9 cellular contexts compared by ENCODE assay signal in the genomic region with DNA sequence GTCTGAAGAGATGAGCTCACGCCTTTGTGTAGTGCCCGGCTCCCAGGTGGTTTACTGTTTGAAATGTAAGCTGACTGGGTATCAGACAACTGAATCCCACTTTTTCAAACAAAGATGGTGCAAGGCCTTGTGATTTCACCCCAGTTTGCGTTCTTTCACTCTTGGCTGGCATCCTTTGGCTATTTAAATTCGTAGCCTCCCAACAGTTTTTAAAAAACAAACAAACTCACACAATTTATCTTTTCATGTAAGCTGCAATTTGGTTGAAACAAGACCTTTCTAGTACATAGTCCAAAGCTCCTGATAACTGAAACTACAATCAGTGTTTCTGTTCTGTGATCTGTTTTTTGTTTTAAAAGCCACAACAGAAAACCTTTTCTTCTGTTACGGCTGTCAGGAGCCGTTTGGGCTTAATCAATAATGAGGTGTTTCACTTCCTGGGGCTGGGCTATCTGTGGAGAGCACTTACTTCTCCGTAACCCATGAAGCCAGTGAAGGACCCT.
A peak's percentile ranks its signal among the peaks of the same experiment; 100 is the strongest.
DNase-seq lines count a peak whose midpoint lies in the region; ATAC-seq and TF ChIP-seq lines count a peak whose summit lies in the region.
"Had no signal": no experiment of that assay in that cellular context is flagged by ENCODE, and none has a peak within 500 bp of the region (broad histone marks: within the 10 kb centered on the region; RNA-seq: fewer than 3 reads in every experiment).

No MANE protein-coding gene starts in this region.

- H3K27me3 ChIP-seq in CD4-positive, alpha-beta memory T cell (ENCODE audit: insufficient read depth, low read length) = no peaks in the 10 kb centered on the region
- H3K27me3 ChIP-seq in muscle layer of duodenum (ENCODE audit: low read depth, low read length) (no peaks in the 10 kb centered on the region), neuronal stem cell (ENCODE audit: control insufficient read depth in 3 of 3, insufficient read depth in 3 of 3, low read depth in 1 of 3, low read length in 3 of 3) (no peaks in the 10 kb centered on the region)
- H3K27me3 ChIP-seq: right atrium auricular region had no signal

- peak overlapping the region; percentile 53 for H3K27ac ChIP-seq in CD4-positive, alpha-beta memory T cell (ENCODE audit: low read depth, low read length)
- H3K27ac ChIP-seq in muscle layer of duodenum (ENCODE audit: low read length) (peak overlapping the region; percentile 56), neuronal stem cell (replicated peaks; ENCODE audit: low read length) (no peak overlapping the region)

- peaks cover 5% of the 10 kb centered on the region for H3K79me1 ChIP-seq in neuronal stem cell (ENCODE audit: low read depth, low read length)

- peak overlapping the region; percentile 75 to 92 (median 88) for H3K4me3 Mint-ChIP-seq in CD4-positive, alpha-beta memory T cell
- peak overlapping the region; percentile 75 for H3K4me3 Mint-ChIP-seq in activated T-helper 2 cell treated with anti-CD3 and anti-CD28 coated beads, Interferon-gamma antibody, Interleukin-2, Interleukin-4, amounts not matched to agents 10 μg/mL and 5 μg/mL and 100 μg/mL, durations not matched to agents 14 hours and 24 hours and 36 hours (ENCODE audit: low read depth)

- H2BK120ac ChIP-seq in neuronal stem cell (ENCODE audit: low read depth, low read length) = no peak overlapping the region

- peaks cover 68 to 86% (median 76%) of the 10 kb centered on the region in 4 donors for H3K4me1 Mint-ChIP-seq in CD4-positive, alpha-beta memory T cell
- H3K4me1 Mint-ChIP-seq in activated T-helper 2 cell treated with anti-CD3 and anti-CD28 coated beads, Interferon-gamma antibody, Interleukin-2, Interleukin-4, amounts not matched to agents 10 μg/mL and 5 μg/mL and 100 μg/mL, durations not matched to agents 14 hours and 24 hours and 36 hours (ENCODE audit: low read depth) = peaks cover 69% of the 10 kb centered on the region

- H3K4ac ChIP-seq in neuronal stem cell (ENCODE audit: low read length) = no peak overlapping the region

- no CpG with 5 or more reads among the region's 7 CpGs for WGBS in neuronal stem cell (ENCODE audit: extremely low coverage in 2 of 2, insufficient read length in 2 of 2, insufficient replicate concordance in 1 of 2), 2 donors

- H3K9me3 Mint-ChIP-seq in CD4-positive, alpha-beta memory T cell = peaks cover 0 to 2% (median 0%) of the 10 kb centered on the region in 8 donors
- H3K9me3 Mint-ChIP-seq in activated T-helper 2 cell treated with anti-CD3 and anti-CD28 coated beads, Interferon-gamma antibody, Interleukin-2, Interleukin-4, amounts not matched to agents 10 μg/mL and 5 μg/mL and 100 μg/mL, durations not matched to agents 14 hours and 24 hours and 36 hours = no peaks in the 10 kb centered on the region

- H3K18ac ChIP-seq in neuronal stem cell (ENCODE audit: low read length) = no peak overlapping the region

- H3K23ac ChIP-seq in neuronal stem cell (ENCODE audit: low read depth, low read length, poor library complexity) = no peak overlapping the region

- POLR2A ChIA-PET in CD4-positive, alpha-beta memory T cell (lab: Charles Lee; ENCODE audit: partially characterized antibody) = interaction anchor here (0.9 to 6.0 kb wide), 19 partner anchors 10 to 302 kb away, joined by 3 to 90 read pairs (median 6); partner anchors contain the start of genes AP2S1, ARHGAP35 and CCDC9

- DNase-seq in CD4-positive, alpha-beta memory T cell = peak in 4 of 5 donors; percentile 17 to 32 (median 28)
- DNase-seq in activated T-helper 2 cell treated with anti-CD3 and anti-CD28 coated beads, Interferon-gamma antibody, Interleukin-2, Interleukin-4, amounts not matched to agents 10 μg/mL and 5 μg/mL and 100 μg/mL, durations not matched to agents 14 hours and 24 hours and 36 hours (ENCODE audit: low spot score) = no peak
- DNase-seq in neuronal stem cell (ENCODE audit: low spot score) (no peak), SKM-1 treated with dmso at 0.1 percent for 144 hours (lab: John Stamatoyannopoulos, UW; ENCODE audit: unreplicated experiment) (no peak), GM13976 (ENCODE audit: low spot score) (no peak), posterior cingulate gyrus (no peak)

- no peak overlapping the region for H3K4me2 ChIP-seq in neuronal stem cell (ENCODE audit: insufficient read depth, low read length, poor library complexity, severe bottlenecking)

- CTCF ChIA-PET in CD4-positive, alpha-beta memory T cell (lab: Charles Lee; ENCODE audit: partially characterized antibody) = interaction anchor here (0.6 to 7.7 kb wide), 16 partner anchors 8 to 174 kb away, joined by 3 to 50 read pairs (median 4); no protein-coding TSS in a partner anchor

- peak overlapping the region; percentile 91 to 96 (median 94) for H3K27ac Mint-ChIP-seq in CD4-positive, alpha-beta memory T cell
- H3K27ac Mint-ChIP-seq in activated T-helper 2 cell treated with anti-CD3 and anti-CD28 coated beads, Interferon-gamma antibody, Interleukin-2, Interleukin-4, amounts not matched to agents 10 μg/mL and 5 μg/mL and 100 μg/mL, durations not matched to agents 14 hours and 24 hours and 36 hours = peak overlapping the region; percentile 92

- H2BK15ac ChIP-seq in neuronal stem cell (ENCODE audit: low read length) = no peak overlapping the region

- no peak for TF ChIP-seq CTCF in GM13976 (IDR thresholded peaks at IDR 0.05; ENCODE audit: borderline replicate concordance, control extremely low read depth, extremely low read depth, insufficient read depth, missing control alignments)

- no peaks in the 10 kb centered on the region for H3K9me3 ChIP-seq in CD4-positive, alpha-beta memory T cell (ENCODE audit: control insufficient read depth in 1 of 2, low read length in 2 of 2)
- no peaks in the 10 kb centered on the region for H3K9me3 ChIP-seq in muscle layer of duodenum (ENCODE audit: control insufficient read depth in 1 of 2, low read length in 2 of 2)
- no peaks in the 10 kb centered on the region for H3K9me3 ChIP-seq in neuronal stem cell (replicated peaks in 1 of 2; ENCODE audit: control insufficient read depth in 2 of 2, insufficient read depth in 1 of 2, low read depth in 1 of 2, low read length in 2 of 2)
- H3K9me3 ChIP-seq: right atrium auricular region had no signal

- H3K4me3 ChIP-seq in CD4-positive, alpha-beta memory T cell (ENCODE audit: low read length in 2 of 2) = peak overlapping the region; percentile 51 to 62
- H3K4me3 ChIP-seq in muscle layer of duodenum (ENCODE audit: low read depth in 1 of 2, low read length in 2 of 2) = no peak overlapping the region
- H3K4me3 ChIP-seq in neuronal stem cell (ENCODE audit: low read length in 2 of 2) = no peak overlapping the region
- H3K4me3 ChIP-seq: right atrium auricular region had no signal

- H4K91ac ChIP-seq in neuronal stem cell (ENCODE audit: low read depth, low read length, poor library complexity) = no peak overlapping the region

- H3K14ac ChIP-seq in neuronal stem cell (ENCODE audit: low read length) = no peak overlapping the region

- intact Hi-C loops in CD4-positive, alpha-beta memory T cell (cut with micrococcal nuclease) = loop anchor here (1.0 to 5.0 kb wide), 5 partner anchors 19 to 98 kb away; partner anchors contain the start of gene ARHGAP35
- intact Hi-C loops in activated T-helper 2 cell treated with anti-CD3 and anti-CD28 coated beads, Interferon-gamma antibody, Interleukin-2, Interleukin-4, amounts not matched to agents 10 μg/mL and 5 μg/mL and 100 μg/mL, durations not matched to agents 14 hours and 24 hours and 36 hours (cut with micrococcal nuclease) = loop anchor here (2.0 to 5.0 kb wide), 3 partner anchors 20 to 168 kb away; partner anchors contain the start of gene ARHGAP35
- intact Hi-C loops in posterior cingulate gyrus (cut with DNase I) = no loop called here

- H2AFZ ChIP-seq in neuronal stem cell (ENCODE audit: low read length) = no peak overlapping the region

- no peaks in the 10 kb centered on the region for H3K36me3 ChIP-seq in CD4-positive, alpha-beta memory T cell (ENCODE audit: insufficient read depth, low read length)
- no peaks in the 10 kb centered on the region for H3K36me3 ChIP-seq in muscle layer of duodenum (ENCODE audit: control insufficient read depth in 1 of 2, insufficient read depth in 2 of 2, low read length in 2 of 2)
- H3K36me3 ChIP-seq in neuronal stem cell (replicated peaks in 1 of 2; ENCODE audit: control insufficient read depth in 2 of 2, insufficient read depth in 2 of 2, low read length in 2 of 2) = peaks cover 7 to 41% of the 10 kb centered on the region in 2 donors
- H3K36me3 ChIP-seq: right atrium auricular region had no signal

- H3K9ac ChIP-seq in neuronal stem cell (ENCODE audit: low read depth, low read length, poor library complexity) = no peak overlapping the region

- H2AK5ac ChIP-seq in neuronal stem cell (ENCODE audit: low read depth, low read length) = no peak overlapping the region

- in situ Hi-C loops in GM13976 (cut with MboI; ENCODE audit: low sequenced_read_pairs, unreplicated experiment) = no loop called here

- peaks cover 6 to 7% of the 10 kb centered on the region in 2 donors for H3K36me3 Mint-ChIP-seq in CD4-positive, alpha-beta memory T cell
- H3K36me3 Mint-ChIP-seq in activated T-helper 2 cell treated with anti-CD3 and anti-CD28 coated beads, Interferon-gamma antibody, Interleukin-2, Interleukin-4, amounts not matched to agents 10 μg/mL and 5 μg/mL and 100 μg/mL, durations not matched to agents 14 hours and 24 hours and 36 hours (ENCODE audit: low read depth) = peaks cover 27% of the 10 kb centered on the region

- no peak overlapping the region for H4K8ac ChIP-seq in neuronal stem cell (ENCODE audit: low read depth, low read length)

- H2BK5ac ChIP-seq in neuronal stem cell (ENCODE audit: low read length) = no peak overlapping the region

- H3K4me1 ChIP-seq in CD4-positive, alpha-beta memory T cell (ENCODE audit: insufficient read depth, low read length) = peaks cover 93% of the 10 kb centered on the region
- H3K4me1 ChIP-seq in muscle layer of duodenum (ENCODE audit: control insufficient read depth in 1 of 2, insufficient read depth in 2 of 2, low read length in 2 of 2) (peaks cover 6 to 25% of the 10 kb centered on the region in 2 donors), neuronal stem cell (ENCODE audit: control insufficient read depth in 2 of 2, insufficient read depth in 1 of 2, low read depth in 1 of 2, low read length in 2 of 2) (peaks cover 0 to 16% of the 10 kb centered on the region in 2 donors)

- no peaks in the 10 kb centered on the region for H3K27me3 Mint-ChIP-seq in CD4-positive, alpha-beta memory T cell
- no peaks in the 10 kb centered on the region for H3K27me3 Mint-ChIP-seq in activated T-helper 2 cell treated with anti-CD3 and anti-CD28 coated beads, Interferon-gamma antibody, Interleukin-2, Interleukin-4, amounts not matched to agents 10 μg/mL and 5 μg/mL and 100 μg/mL, durations not matched to agents 14 hours and 24 hours and 36 hours (ENCODE audit: low read depth)

- peak; percentile 44 for ATAC-seq in HG03097 (IDR thresholded peaks at IDR 0.05; ENCODE audit: low FRiP score, unreplicated experiment)

- no peak overlapping the region for H2BK12ac ChIP-seq in neuronal stem cell (ENCODE audit: low read length)

Comparison
In these comparisons a context has a peak if more than half of its experiments do, and no peak if none do; other contexts are left out.
1. DNase-seq: peak in CD4-positive, alpha-beta memory T cell (4 of 5); none in activated T-helper 2 cell treated with anti-CD3 and anti-CD28 coated beads, Interferon-gamma antibody, Interleukin-2, Interleukin-4, amounts not matched to agents 10 μg/mL and 5 μg/mL and 100 μg/mL, durations not matched to agents 14 hours and 24 hours and 36 hours (single experiment), neuronal stem cell (single experiment), SKM-1 treated with dmso at 0.1 percent for 144 hours (single experiment), GM13976 (single experiment) and posterior cingulate gyrus (0 of 10).
2. H3K4me3 ChIP-seq: peak in CD4-positive, alpha-beta memory T cell (2 of 2); none in muscle layer of duodenum (0 of 2) and neuronal stem cell (0 of 2).